ENCODE assay signal across 28 cellular contexts in the genomic region with DNA sequence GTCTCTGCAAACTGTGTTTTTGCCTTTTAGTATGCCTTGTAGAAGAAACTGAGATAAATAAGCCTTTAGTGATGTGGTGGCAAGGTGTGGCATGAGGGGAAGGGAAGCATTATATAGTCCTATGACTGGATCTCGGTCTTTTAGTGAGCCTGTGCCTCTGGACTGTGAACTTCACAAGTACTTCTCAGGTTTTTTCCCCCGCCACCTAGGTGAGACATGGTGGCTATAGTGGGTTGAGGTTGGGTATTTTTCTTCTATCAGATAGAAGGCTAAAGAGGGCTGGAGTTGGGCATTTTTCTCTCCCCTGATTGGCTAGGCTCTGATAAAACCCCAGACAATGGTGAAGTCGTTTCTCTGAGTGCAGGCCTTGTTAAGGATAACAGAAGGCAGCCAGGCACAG. TPM values are rescaled to one million over a fixed set of nuclear protein-coding genes. Genes with fewer than 3 reads are reported as not detected.
"Had no signal": no experiment of that assay in that cellular context is flagged by ENCODE, and none has a peak within 500 bp of the region (broad histone marks: within the 10 kb centered on the region; RNA-seq: fewer than 3 reads in every experiment).

No MANE protein-coding gene starts in this region.

- H3K36me3 Mint-ChIP-seq: immature natural killer cell, mesothelial cell of epicardium had no signal

- H3K27me3 ChIP-seq: adrenal gland, ascending aorta, brain microvascular endothelial cell, foreskin keratinocyte, left lung, sigmoid colon had no signal

- H3K4me2 ChIP-seq: smooth muscle cell had no signal

- H3K9me3 Mint-ChIP-seq: immature natural killer cell had no signal

- H3K4me3 Mint-ChIP-seq: immature natural killer cell; mesothelial cell of epicardium; naive thymus-derived CD8-positive, alpha-beta T cell; T-cell; T-helper 2 cell treated with Interferon-gamma antibody and Interleukin-4, amounts not matched to agents 5 μg/mL and 100 μg/mL, for 36 hours had no signal

- H3K9me3 ChIP-seq: adrenal gland, ascending aorta, left lung, sigmoid colon, tibial artery had no signal

- H3K4me1 ChIP-seq: adrenal gland, ascending aorta, foreskin keratinocyte, left lung, sigmoid colon, tibial artery had no signal

- H3K4me1 Mint-ChIP-seq: mesothelial cell of epicardium had no signal

- DNase-seq: activated CD4-positive, alpha-beta T cell treated with anti-CD3 and anti-CD28 coated beads for 1 hour; activated CD4-positive, alpha-beta T cell treated with anti-CD3 and anti-CD28 coated beads, Interleukin-2, amount 50 U/mL, for 1 hour; activated effector memory CD4-positive, alpha-beta T cell treated with anti-CD3 and anti-CD28 coated beads, Interleukin-2, amount 50 U/mL, for 16 hours; activated naive CD4-positive, alpha-beta T cell treated with anti-CD3 and anti-CD28 coated beads, Interleukin-2, amount 50 U/mL, for 16 hours; brain microvascular endothelial cell; central memory CD4-positive, alpha-beta T cell; dermis blood vessel endothelial cell; effector CD8-positive, alpha-beta T cell; foreskin keratinocyte; immature natural killer cell; kidney glomerular epithelial cell; left lung; naive thymus-derived CD8-positive, alpha-beta T cell; stimulated activated CD4-positive, alpha-beta T cell treated with anti-CD3 and anti-CD28 coated beads, Interleukin-15, amount 100 ng/mL, for 24 hours; stimulated activated naive CD4-positive, alpha-beta T cell treated with Interleukin-2 at 50 U/mL for 16 hours; T-cell; WERI-Rb-1 had no signal

- H3K27ac Mint-ChIP-seq: immature natural killer cell; mesothelial cell of epicardium; naive thymus-derived CD8-positive, alpha-beta T cell; T-cell; T-helper 2 cell treated with Interferon-gamma antibody and Interleukin-4, amounts not matched to agents 5 μg/mL and 100 μg/mL, for 36 hours had no signal

- H3K36me3 ChIP-seq: adrenal gland, ascending aorta, brain microvascular endothelial cell, left lung, sigmoid colon, tibial artery, WERI-Rb-1 had no signal

- H3K4me3 ChIP-seq: adrenal gland, ascending aorta, left lung, lung, sigmoid colon, smooth muscle cell, tibial artery had no signal

- H3K27ac ChIP-seq: adrenal gland, ascending aorta, brain microvascular endothelial cell, foreskin keratinocyte, left lung, sigmoid colon, tibial artery, WERI-Rb-1 had no signal

- ATAC-seq: foreskin keratinocyte; left lung; naive thymus-derived CD8-positive, alpha-beta T cell; T-cell had no signal

RNA-seq across cellular contexts. Expression of gene BCL2A1, which starts 49.7 kb away (rescaled TPM):
- total RNA-seq: ascending aorta, dermis blood vessel endothelial cell, foreskin keratinocyte, glomerular endothelial cell, osteoblast, renal cortical epithelial cell had no signal
- polyA plus RNA-seq: foreskin keratinocyte had no signal
